Comparison of ENCODE assay signal across 2 cellular contexts in genomic region chr17:5263441-5263840, GRCh38.
TF ChIP-seq lines count a peak whose summit lies in the region.

No MANE protein-coding gene starts in this region.

TF ChIP-seq in A549, 52 proteins besides CTCF, POLR2A, EP300 and RAD21:
- TF ChIP-seq, protein P1, sequence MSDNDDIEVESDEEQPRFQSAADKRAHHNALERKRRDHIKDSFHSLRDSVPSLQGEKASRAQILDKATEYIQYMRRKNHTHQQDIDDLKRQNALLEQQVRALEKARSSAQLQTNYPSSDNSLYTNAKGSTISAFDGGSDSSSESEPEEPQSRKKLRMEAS (IDR thresholded peaks at IDR 0.05) = no peak
- TF ChIP-seq RFX5 (IDR thresholded peaks at IDR 0.05) (no peak), MAFK (IDR thresholded peaks at IDR 0.05; ENCODE audit: partially characterized antibody) (peak; percentile 18)

TF ChIP-seq in K562, 482 proteins besides CTCF, POLR2A, EP300 and RAD21:
- TF ChIP-seq KDM1A (IDR thresholded peaks at IDR 0.05) (peak; percentile 19 to 46; a peak in 1 of 4 replicates), PHB2 (IDR thresholded peaks at IDR 0.05; ENCODE audit: low read depth) (no peak)
